24 cellular contexts compared by ENCODE assay signal in genomic region chr2:105643405-105644173, GRCh38.
DNase-seq lines count a peak whose midpoint lies in the region; ATAC-seq and TF ChIP-seq lines count a peak whose summit lies in the region.
"Had no signal": no experiment of that assay in that cellular context is flagged by ENCODE, and none has a peak within 500 bp of the region (broad histone marks: within the 10 kb centered on the region; RNA-seq: fewer than 3 reads in every experiment).

No MANE protein-coding gene starts in this region.

- no peak overlapping the region for H2AFZ ChIP-seq in osteoblast (ENCODE audit: low read length)

- H3K27me3 ChIP-seq in esophagus muscularis mucosa (peaks cover 0 to 4% (median 0%) of the 10 kb centered on the region in 4 donors), osteoblast (ENCODE audit: insufficient read depth, low read length) (peaks cover 35% of the 10 kb centered on the region), body of pancreas (no peaks in the 10 kb centered on the region), thyroid gland (no peaks in the 10 kb centered on the region)
- H3K27me3 ChIP-seq: ascending aorta, uterus had no signal

- 53% methylated on average over 15 of the region's 15 CpGs for WGBS in esophagus muscularis mucosa
- 29 to 30% methylated on average over 15 of the region's 15 CpGs for WGBS in body of pancreas, 2 donors
- 35 to 43% methylated on average over 15 of the region's 15 CpGs for WGBS in thyroid gland, 2 donors

- intact Hi-C loops in esophagus muscularis mucosa (cut with DNase I), result no loop called here
- intact Hi-C loops in body of pancreas (cut with DNase I), result no loop called here
- intact Hi-C loops in thyroid gland (cut with DNase I), result no loop called here

- no peak for TF ChIP-seq POLR2A in esophagus muscularis mucosa (IDR thresholded peaks at IDR 0.05; ENCODE audit: low read depth)
- no peak for TF ChIP-seq POLR2A in body of pancreas (IDR thresholded peaks at IDR 0.05)
- TF ChIP-seq POLR2A in thyroid gland (IDR thresholded peaks at IDR 0.05), result no peak

- H3K4me3 ChIP-seq in esophagus muscularis mucosa (no peak overlapping the region), osteoblast (ENCODE audit: insufficient read depth, low read length) (no peak overlapping the region), body of pancreas (no peak overlapping the region), thyroid gland (replicated peaks in 1 of 3) (no peak overlapping the region)
- H3K4me3 ChIP-seq: psoas muscle, smooth muscle cell had no signal

- DNase-seq in DMS53 (lab: John Stamatoyannopoulos, UW) (peak; percentile 65), NCI-H146 (lab: John Stamatoyannopoulos, UW) (peak; percentile 19), esophagus muscularis mucosa (ENCODE audit: extremely low spot score) (peak; percentile 55), osteoblast (ENCODE audit: insufficient read length, low spot score, missing footprints) (no peak), activated gamma-delta T cell treated with Interleukin-2 at 50 U/mL for 16 hours (no peak), DMS114 treated with DMSO at 0.1 percent for 48 hours (lab: John Stamatoyannopoulos, UW; ENCODE audit: unreplicated experiment) (no peak), body of pancreas (no peak), thyroid gland (no peak)
- DNase-seq: ACHN; activated CD4-positive, alpha-beta T cell treated with anti-CD3 and anti-CD28 coated beads for 1 hour; activated T-cell treated with anti-CD3 and anti-CD28 coated beads, Interleukin-2, amount 50 U/mL, for 72 hours; DMS79; effector memory CD4-positive, alpha-beta T cell; left cardiac atrium; midbrain; NCI-H2029; psoas muscle; stimulated activated CD4-positive, alpha-beta T cell treated with anti-CD3 and anti-CD28 coated beads, Interleukin-2, amount 100 ng/mL, for 48 hours; stimulated activated naive CD8-positive, alpha-beta T cell treated with anti-CD3 and anti-CD28 coated beads, Interleukin-15, amount 100 ng/mL, for 72 hours; T1000; uterus had no signal

- H3K27ac ChIP-seq in esophagus muscularis mucosa (replicated peaks in 1 of 4) (no peak overlapping the region), osteoblast (ENCODE audit: low read depth, low read length) (no peak overlapping the region), body of pancreas (peak overlapping the region in 2 of 4 donors; percentile 41 to 58), thyroid gland (no peak overlapping the region)
- H3K27ac ChIP-seq: ascending aorta, C4-2B, psoas muscle, uterus had no signal

- H4K20me1 ChIP-seq in osteoblast (ENCODE audit: insufficient read depth, low read length), result no peaks in the 10 kb centered on the region

- H3K4me1 ChIP-seq in esophagus muscularis mucosa, result peaks cover 0 to 8% (median 3%) of the 10 kb centered on the region in 4 donors
- H3K4me1 ChIP-seq in osteoblast (ENCODE audit: insufficient read depth, low read length), result peaks cover 9% of the 10 kb centered on the region
- peaks cover 28% of the 10 kb centered on the region for H3K4me1 ChIP-seq in body of pancreas
- H3K4me1 ChIP-seq in thyroid gland, result peaks cover 10 to 28% of the 10 kb centered on the region in 2 donors
- H3K4me1 ChIP-seq: psoas muscle, uterus had no signal

- H3K4me2 ChIP-seq in osteoblast (ENCODE audit: insufficient read depth, low read length), result peak overlapping the region; percentile 60
- H3K4me2 ChIP-seq: smooth muscle cell had no signal

- TF ChIP-seq EP300 in esophagus muscularis mucosa (IDR thresholded peaks at IDR 0.05), result no peak

- H3K79me2 ChIP-seq in osteoblast (ENCODE audit: insufficient read depth, low read length), result no peaks in the 10 kb centered on the region

- no peak for ATAC-seq in body of pancreas
- ATAC-seq: activated T-cell treated with anti-CD3 and anti-CD28 coated beads, Interleukin-2, amount 50 U/mL, for 72 hours; psoas muscle; stimulated activated naive CD8-positive, alpha-beta T cell treated with anti-CD3 and anti-CD28 coated beads, Interleukin-15, amount 100 ng/mL, for 72 hours had no signal

- H3K9me3 ChIP-seq in esophagus muscularis mucosa (no peaks in the 10 kb centered on the region), osteoblast (ENCODE audit: low read depth, low read length) (no peaks in the 10 kb centered on the region), body of pancreas (no peaks in the 10 kb centered on the region), thyroid gland (no peaks in the 10 kb centered on the region)
- H3K9me3 ChIP-seq: ascending aorta, psoas muscle, uterus had no signal

- no peaks in the 10 kb centered on the region for H3K36me3 ChIP-seq in esophagus muscularis mucosa
- H3K36me3 ChIP-seq in osteoblast (ENCODE audit: insufficient read depth, low read length), result no peaks in the 10 kb centered on the region
- H3K36me3 ChIP-seq in body of pancreas (replicated peaks in 1 of 2; ENCODE audit: insufficient read depth in 1 of 2, low read depth in 2 of 2), result no peaks in the 10 kb centered on the region
- H3K36me3 ChIP-seq in thyroid gland, result no peaks in the 10 kb centered on the region
- H3K36me3 ChIP-seq: ascending aorta, uterus had no signal

- TF ChIP-seq CTCF in esophagus muscularis mucosa (IDR thresholded peaks at IDR 0.05) (no peak), osteoblast (IDR thresholded peaks at IDR 0.05; ENCODE audit: extremely low read depth, low read depth, low read length) (no peak), body of pancreas (IDR thresholded peaks at IDR 0.05) (no peak), thyroid gland (IDR thresholded peaks at IDR 0.05) (no peak)

Comparison
In these comparisons a context has a peak if more than half of its experiments do, and no peak if none do; other contexts are left out.
1. DNase-seq: peak in DMS53 (single experiment), NCI-H146 (single experiment) and esophagus muscularis mucosa (single experiment); none in osteoblast (single experiment), activated gamma-delta T cell treated with Interleukin-2 at 50 U/mL for 16 hours (single experiment), DMS114 treated with DMSO at 0.1 percent for 48 hours (single experiment), body of pancreas (0 of 4) and thyroid gland (0 of 2).